ENCODE assay signal across 10 cellular contexts in the genomic region with DNA sequence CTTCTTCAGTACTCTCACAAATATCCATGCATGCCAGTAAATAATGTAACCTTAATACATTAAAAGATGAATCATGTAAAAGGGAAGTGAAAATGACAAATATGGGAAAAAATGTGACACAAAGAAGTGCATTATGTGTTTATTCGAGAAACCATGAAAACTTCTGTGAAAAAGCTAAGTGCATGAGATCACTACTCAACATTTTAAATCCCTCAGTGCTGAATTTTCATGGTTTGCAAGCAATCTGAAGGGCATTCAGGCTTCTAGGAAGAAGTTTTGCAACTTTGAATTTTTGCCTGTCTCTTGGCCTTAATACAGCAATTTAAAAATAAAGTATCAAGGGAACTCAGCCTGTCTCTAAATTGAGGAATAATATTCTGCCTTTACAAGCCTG.
A peak's percentile ranks its signal among the peaks of the same experiment; 100 is the strongest.
DNase-seq lines count a peak whose midpoint lies in the region; ATAC-seq lines count a peak whose summit lies in the region.
"Had no signal": no experiment of that assay in that cellular context is flagged by ENCODE, and none has a peak within 500 bp of the region (broad histone marks: within the 10 kb centered on the region; RNA-seq: fewer than 3 reads in every experiment).

No MANE protein-coding gene starts in this region.

- intact Hi-C loops in activated T-helper 2 cell treated with anti-CD3 and anti-CD28 coated beads, Interferon-gamma antibody, Interleukin-2, Interleukin-4, amounts not matched to agents 10 μg/mL and 5 μg/mL and 100 μg/mL, durations not matched to agents 14 hours and 24 hours and 36 hours (cut with micrococcal nuclease), result no loop called here

- peaks cover 13% of the 10 kb centered on the region for H3K4me1 Mint-ChIP-seq in activated T-helper 2 cell treated with anti-CD3 and anti-CD28 coated beads, Interferon-gamma antibody, Interleukin-2, Interleukin-4, amounts not matched to agents 10 μg/mL and 5 μg/mL and 100 μg/mL, durations not matched to agents 14 hours and 24 hours and 36 hours (ENCODE audit: low read depth)

- no peak overlapping the region for H3K4me3 Mint-ChIP-seq in activated T-helper 2 cell treated with anti-CD3 and anti-CD28 coated beads, Interferon-gamma antibody, Interleukin-2, Interleukin-4, amounts not matched to agents 10 μg/mL and 5 μg/mL and 100 μg/mL, durations not matched to agents 14 hours and 24 hours and 36 hours (ENCODE audit: low read depth)

- no peak overlapping the region for H3K27ac Mint-ChIP-seq in activated T-helper 2 cell treated with anti-CD3 and anti-CD28 coated beads, Interferon-gamma antibody, Interleukin-2, Interleukin-4, amounts not matched to agents 10 μg/mL and 5 μg/mL and 100 μg/mL, durations not matched to agents 14 hours and 24 hours and 36 hours

- in situ Hi-C loops in KBM-7 (cut with MboI; ENCODE audit: low pct_unique_long_range_greater_than_20kb, low sequenced_read_pairs), result no loop called here

- no peaks in the 10 kb centered on the region for H3K36me3 Mint-ChIP-seq in activated T-helper 2 cell treated with anti-CD3 and anti-CD28 coated beads, Interferon-gamma antibody, Interleukin-2, Interleukin-4, amounts not matched to agents 10 μg/mL and 5 μg/mL and 100 μg/mL, durations not matched to agents 14 hours and 24 hours and 36 hours (ENCODE audit: low read depth)

- H3K4me1 ChIP-seq in SJSA1 (replicated peaks) (peaks cover 21% of the 10 kb centered on the region), skeletal muscle satellite cell (ENCODE audit: control insufficient read depth, insufficient read depth, low read length) (peaks cover 23% of the 10 kb centered on the region)

- H3K27me3 ChIP-seq in SJSA1 (replicated peaks) (no peaks in the 10 kb centered on the region), skeletal muscle satellite cell (ENCODE audit: control insufficient read depth, insufficient read depth, low read length) (no peaks in the 10 kb centered on the region)

- DNase-seq in SJSA1 (ENCODE audit: low read depth in 1 of 2, low spot score in 2 of 2) (peak in 1 of 2 experiments; percentile 53), fibroblast of peridontal ligament (ENCODE audit: extremely low read depth) (peak; percentile 96), KBM-7 (no peak)
- no peak for DNase-seq in activated T-helper 2 cell treated with anti-CD3 and anti-CD28 coated beads, Interferon-gamma antibody, Interleukin-2, Interleukin-4, amounts not matched to agents 10 μg/mL and 5 μg/mL and 100 μg/mL, durations not matched to agents 14 hours and 24 hours and 36 hours (ENCODE audit: low spot score)
- DNase-seq in activated T-cell treated with anti-CD3 and anti-CD28 coated beads, Interleukin-2, amount 50 U/mL, for 1 hour, result no peak
- DNase-seq: cortex of kidney, NCI-H82 had no signal

- peaks cover 2% of the 10 kb centered on the region for H3K9me3 Mint-ChIP-seq in activated T-helper 2 cell treated with anti-CD3 and anti-CD28 coated beads, Interferon-gamma antibody, Interleukin-2, Interleukin-4, amounts not matched to agents 10 μg/mL and 5 μg/mL and 100 μg/mL, durations not matched to agents 14 hours and 24 hours and 36 hours

- no peaks in the 10 kb centered on the region for H3K36me3 ChIP-seq in SJSA1
- H3K36me3 ChIP-seq in skeletal muscle satellite cell (ENCODE audit: insufficient read depth, low read length), result no peaks in the 10 kb centered on the region

- no peaks in the 10 kb centered on the region for H3K27me3 Mint-ChIP-seq in activated T-helper 2 cell treated with anti-CD3 and anti-CD28 coated beads, Interferon-gamma antibody, Interleukin-2, Interleukin-4, amounts not matched to agents 10 μg/mL and 5 μg/mL and 100 μg/mL, durations not matched to agents 14 hours and 24 hours and 36 hours (ENCODE audit: low read depth)

- H3K27ac ChIP-seq in SJSA1, result peak overlapping the region; percentile 66

- H3K9me3 ChIP-seq in SJSA1 (replicated peaks) (no peaks in the 10 kb centered on the region), skeletal muscle satellite cell (replicated peaks; ENCODE audit: low read length) (no peaks in the 10 kb centered on the region)

- peak overlapping the region; percentile 55 for H3K4me2 ChIP-seq in skeletal muscle satellite cell (ENCODE audit: low read length)

- peak overlapping the region; percentile 76 for H3K9ac ChIP-seq in skeletal muscle satellite cell (ENCODE audit: low read depth, low read length)

- ATAC-seq in GM18868 (IDR thresholded peaks at IDR 0.05; ENCODE audit: unreplicated experiment), result peak; percentile 71
- no peak for ATAC-seq in HG02938 (IDR thresholded peaks at IDR 0.05; ENCODE audit: unreplicated experiment)

- H3K4me3 ChIP-seq in SJSA1 (no peak overlapping the region), skeletal muscle satellite cell (ENCODE audit: low read length) (peak overlapping the region; percentile 10)
